In genomic region chr3:164460851-164461250, GRCh38 we compare ENCODE assay signal across 21 cellular contexts.
DNase-seq lines count a peak whose midpoint lies in the region; ATAC-seq, FAIRE-seq and TF ChIP-seq lines count a peak whose summit lies in the region.
"Had no signal": no experiment of that assay in that cellular context is flagged by ENCODE, and none has a peak within 500 bp of the region (broad histone marks: within the 10 kb centered on the region; RNA-seq: fewer than 3 reads in every experiment).

No MANE protein-coding gene starts in this region.

- CTCF ChIA-PET in HepG2 (lab: Yijun Ruan, JAX; ENCODE audit: low intra/inter-chr PET ratio, low total read pairs), result no interaction called here

- H4K20me1 ChIP-seq in HepG2 (ENCODE audit: insufficient read depth, low read length), result no peaks in the 10 kb centered on the region
- H4K20me1 ChIP-seq: BLaER1 treated with 17β-estradiol and CSF1 and Interleukin-3, amounts not matched to agents 10 nM and 100 nM had no signal

- no peak for TF ChIP-seq POLR2A in HepG2 (IDR thresholded peaks at IDR 0.05; ENCODE audit: insufficient read depth in 1 of 2, low read depth in 2 of 2, low read length in 2 of 2)

- POLR2A ChIA-PET in HepG2 (lab: Yijun Ruan, JAX), result no interaction called here

- peak overlapping the region; percentile 46 for H2AFZ ChIP-seq in HepG2 (ENCODE audit: low read length)

- H3K4me3 ChIP-seq in HepG2 (replicated peaks in 1 of 3; ENCODE audit: insufficient read depth in 1 of 3, low read depth in 2 of 3, low read length in 3 of 3), result no peak overlapping the region
- H3K4me3 ChIP-seq: BLaER1 treated with 17β-estradiol and CSF1 and Interleukin-3, amounts not matched to agents 10 nM and 100 nM had no signal

- no peaks in the 10 kb centered on the region for H3K4me1 ChIP-seq in HepG2 (ENCODE audit: insufficient read depth, low read length)

- no peaks in the 10 kb centered on the region for H3K27me3 Mint-ChIP-seq in activated T-cell treated with anti-CD3 and anti-CD28 coated beads, Interleukin-2, amount 50 U/mL, for 72 hours (ENCODE audit: low read depth)
- H3K27me3 Mint-ChIP-seq in nephron progenitor cell (ENCODE audit: low read depth, poor library complexity), result no peaks in the 10 kb centered on the region
- H3K27me3 Mint-ChIP-seq: naive B cell, T-helper 17 cell had no signal

- in situ Hi-C loops in HepG2 (cut with HindIII; ENCODE audit: extremely low pct_ligation_motif_present, low pct_unique_long_range_greater_than_20kb), result no loop called here

- peaks cover 5 to 9% of the 10 kb centered on the region in 2 donors for H3K9me3 Mint-ChIP-seq in activated T-cell treated with anti-CD3 and anti-CD28 coated beads, Interleukin-2, amount 50 U/mL, for 72 hours
- H3K9me3 Mint-ChIP-seq in nephron progenitor cell, result no peaks in the 10 kb centered on the region

- no peaks in the 10 kb centered on the region for H3K36me3 Mint-ChIP-seq in activated T-cell treated with anti-CD3 and anti-CD28 coated beads, Interleukin-2, amount 50 U/mL, for 72 hours (ENCODE audit: insufficient read depth in 2 of 2)
- H3K36me3 Mint-ChIP-seq in nephron progenitor cell (ENCODE audit: low read depth), result no peaks in the 10 kb centered on the region
- H3K36me3 Mint-ChIP-seq: naive B cell had no signal

- ATAC-seq in HG02610 (IDR thresholded peaks at IDR 0.05; ENCODE audit: unreplicated experiment) (peak; percentile 87), HepG2 (no peak)
- ATAC-seq in activated T-cell treated with anti-CD3 and anti-CD28 coated beads, Interleukin-2, amount 50 U/mL, for 72 hours (replicated peaks in 1 of 2), result no peak
- ATAC-seq: left colon, Panc1, T-helper 17 cell had no signal

- no peak overlapping the region for H3K27ac ChIP-seq in HepG2 (ENCODE audit: extremely low read length, insufficient read depth, low read length)
- H3K27ac ChIP-seq: BLaER1 treated with 17β-estradiol and CSF1 and Interleukin-3, amounts not matched to agents 10 nM and 100 nM had no signal

- no peaks in the 10 kb centered on the region for H3K79me2 ChIP-seq in HepG2 (ENCODE audit: insufficient read depth, low read length)

- TF ChIP-seq EP300 in HepG2 (IDR thresholded peaks at IDR 0.05; ENCODE audit: low read depth in 2 of 2, low read length in 2 of 2) (no peak), HepG2 (CRISPR knock-in tag; IDR thresholded peaks at IDR 0.05; ENCODE audit: borderline replicate concordance) (no peak)

- H3K4me1 Mint-ChIP-seq in activated T-cell treated with anti-CD3 and anti-CD28 coated beads, Interleukin-2, amount 50 U/mL, for 72 hours (ENCODE audit: low read depth), result no peaks in the 10 kb centered on the region
- no peaks in the 10 kb centered on the region for H3K4me1 Mint-ChIP-seq in nephron progenitor cell
- H3K4me1 Mint-ChIP-seq: naive B cell, T-helper 17 cell had no signal

- no peak overlapping the region for H3K4me3 Mint-ChIP-seq in activated T-cell treated with anti-CD3 and anti-CD28 coated beads, Interleukin-2, amount 50 U/mL, for 72 hours
- H3K4me3 Mint-ChIP-seq in nephron progenitor cell, result no peak overlapping the region
- H3K4me3 Mint-ChIP-seq: naive B cell, T-helper 17 cell had no signal

- no peaks in the 10 kb centered on the region for H3K36me3 ChIP-seq in HepG2 (replicated peaks in 1 of 2; ENCODE audit: control insufficient read depth in 1 of 2, insufficient read depth in 2 of 2, low read length in 2 of 2)
- H3K36me3 ChIP-seq: BLaER1 treated with 17β-estradiol and CSF1 and Interleukin-3, amounts not matched to agents 10 nM and 100 nM had no signal

- no peak overlapping the region for H3K27ac Mint-ChIP-seq in activated T-cell treated with anti-CD3 and anti-CD28 coated beads, Interleukin-2, amount 50 U/mL, for 72 hours
- no peak overlapping the region for H3K27ac Mint-ChIP-seq in nephron progenitor cell
- H3K27ac Mint-ChIP-seq: naive B cell, T-helper 17 cell had no signal

- no TSS peak for BruUV-seq in HepG2 (replicated peaks; lab: Mats Ljungman, UMichigan)

- 7% methylated on average over 3 of the region's 3 CpGs for WGBS in HepG2 (ENCODE audit: low lambda C conversion rate)

- FAIRE-seq in HepG2 (lab: Jason Lieb, UNC), result no peak
- FAIRE-seq: G401.6 had no signal

- intact Hi-C loops in HepG2 (cut with micrococcal nuclease; ENCODE audit: unreplicated experiment), result no loop called here

- TF ChIP-seq CTCF in HepG2 (CRISPR knock-in tag; IDR thresholded peaks at IDR 0.05), result no peak
- no peak for TF ChIP-seq CTCF in nephron progenitor cell (IDR thresholded peaks at IDR 0.05)

- no peak overlapping the region for H3K9ac ChIP-seq in HepG2 (ENCODE audit: insufficient read depth, low read depth, low read length)
- H3K9ac ChIP-seq: BLaER1 treated with 17β-estradiol and CSF1 and Interleukin-3, amounts not matched to agents 10 nM and 100 nM had no signal

- no peaks in the 10 kb centered on the region for H3K27me3 ChIP-seq in HepG2 (ENCODE audit: control insufficient read depth in 1 of 2, insufficient read depth in 2 of 2, low read length in 2 of 2)
- H3K27me3 ChIP-seq: BLaER1 treated with 17β-estradiol and CSF1 and Interleukin-3, amounts not matched to agents 10 nM and 100 nM had no signal

- DNase-seq in ELR (ENCODE audit: low read depth) (peak; percentile 61), RPMI8226 (peak; percentile 47), HepG2 (ENCODE audit: low spot score) (no peak), HuH-7 (ENCODE audit: low spot score) (no peak), NCI-H187 treated with DMSO at 0.1 percent for 48 hours (lab: John Stamatoyannopoulos, UW) (no peak), nephron progenitor cell (no peak)
- no peak for DNase-seq in activated T-cell treated with anti-CD3 and anti-CD28 coated beads, Interleukin-2, amount 50 U/mL, for 72 hours
- DNase-seq: activated CD4-positive, alpha-beta T cell treated with anti-CD3 and anti-CD28 coated beads for 4 hours; cortex of kidney; H7; left colon; naive B cell; NCI-H1048; NCI-H446 treated with DMSO at 0.1 percent for 48 hours; retina; stimulated activated CD4-positive, alpha-beta T cell treated with anti-CD3 and anti-CD28 coated beads, Interleukin-4, amount 100 ng/mL, for 1 hour; T-helper 17 cell had no signal

- H3K9me3 ChIP-seq in HepG2 (ENCODE audit: low read length), result no peaks in the 10 kb centered on the region
- H3K9me3 ChIP-seq: BLaER1 treated with 17β-estradiol and CSF1 and Interleukin-3, amounts not matched to agents 10 nM and 100 nM had no signal

- TF ChIP-seq RAD21 in HepG2 (CRISPR knock-in tag; IDR thresholded peaks at IDR 0.05), result no peak

- no peak overlapping the region for H3K4me2 ChIP-seq in HepG2 (ENCODE audit: low read depth, low read length)

TF ChIP-seq in HepG2, 621 proteins besides CTCF, POLR2A, EP300 and RAD21 (continues in another document):
- TF ChIP-seq SOX13 (IDR thresholded peaks at IDR 0.05), result no peak
- no peak for TF ChIP-seq SOX13 (CRISPR knock-in tag; conservative IDR thresholded peaks at IDR 0.05 in 1 of 2, IDR thresholded peaks at IDR 0.05 in 1 of 2)
- TF ChIP-seq MAF1 (CRISPR knock-in tag; IDR thresholded peaks at IDR 0.05; ENCODE audit: borderline replicate concordance), result no peak
- no peak for TF ChIP-seq HIVEP1 (CRISPR knock-in tag; IDR thresholded peaks at IDR 0.05)
- no peak for TF ChIP-seq ZBTB34 (CRISPR knock-in tag; IDR thresholded peaks at IDR 0.05)
- no peak for TF ChIP-seq ZSCAN29 (CRISPR knock-in tag; conservative IDR thresholded peaks at IDR 0.05)
- TF ChIP-seq ZNF768 (CRISPR knock-in tag; IDR thresholded peaks at IDR 0.05), result no peak
- TF ChIP-seq FOXP1 (IDR thresholded peaks at IDR 0.05), result no peak
- TF ChIP-seq FOXP1 (CRISPR knock-in tag; IDR thresholded peaks at IDR 0.05), result no peak
- no peak for TF ChIP-seq HINFP (CRISPR knock-in tag; IDR thresholded peaks at IDR 0.05; ENCODE audit: low read depth)
- TF ChIP-seq RBFOX2 (IDR thresholded peaks at IDR 0.05; ENCODE audit: low read depth, low read length), result no peak
- no peak for TF ChIP-seq RFXAP (CRISPR knock-in tag; IDR thresholded peaks at IDR 0.05; ENCODE audit: borderline replicate concordance)

Comparison
In these comparisons a context has a peak if more than half of its experiments do, and no peak if none do; other contexts are left out.
1. DNase-seq: peak in ELR (single experiment) and RPMI8226 (single experiment); none in HepG2 (single experiment), activated T-cell treated with anti-CD3 and anti-CD28 coated beads, Interleukin-2, amount 50 U/mL, for 72 hours (0 of 2), HuH-7 (single experiment), NCI-H187 treated with DMSO at 0.1 percent for 48 hours (single experiment) and nephron progenitor cell (single experiment).